In the genomic region with DNA sequence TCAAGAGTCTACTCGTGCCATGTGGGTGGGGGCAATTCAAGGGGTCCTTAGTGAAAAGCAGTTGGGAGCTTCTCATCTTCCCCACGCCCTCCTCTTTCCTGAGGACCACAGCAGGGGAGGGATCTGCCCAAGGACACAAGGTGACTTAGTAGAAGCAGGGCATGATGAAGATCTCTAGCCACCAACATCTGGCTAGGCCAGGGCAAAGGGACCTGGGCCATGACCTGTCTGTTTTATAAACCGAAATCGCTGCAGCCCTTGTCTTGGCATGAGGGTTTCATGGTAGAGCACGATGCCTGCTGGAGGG, we compare ENCODE assay signal across 13 cellular contexts. TPM values are rescaled to one million over a fixed set of nuclear protein-coding genes. Genes with fewer than 3 reads are reported as not detected.
DNase-seq lines count a peak whose midpoint lies in the region; ATAC-seq, FAIRE-seq and TF ChIP-seq lines count a peak whose summit lies in the region.
"Had no signal": no experiment of that assay in that cellular context is flagged by ENCODE, and none has a peak within 500 bp of the region (broad histone marks: within the 10 kb centered on the region; RNA-seq: fewer than 3 reads in every experiment).

No MANE protein-coding gene starts in this region.

- H3K27me3 ChIP-seq in heart left ventricle (peaks cover 0 to 4% (median 0%) of the 10 kb centered on the region in 9 donors), K562 (ENCODE audit: control insufficient read depth in 2 of 2, insufficient read depth in 2 of 2, low read length in 2 of 2) (no peaks in the 10 kb centered on the region), mucosa of stomach (ENCODE audit: control insufficient read depth, insufficient read depth, low read length) (no peaks in the 10 kb centered on the region), upper lobe of right lung (no peaks in the 10 kb centered on the region)

- peaks cover 0 to 3% (median 0%) of the 10 kb centered on the region in 12 donors for H3K9me3 ChIP-seq in heart left ventricle
- H3K9me3 ChIP-seq in K562 (replicated peaks; ENCODE audit: control insufficient read depth, insufficient read depth, low read depth, low read length): no peaks in the 10 kb centered on the region
- no peaks in the 10 kb centered on the region for H3K9me3 ChIP-seq in mucosa of stomach (ENCODE audit: control insufficient read depth, low read length)
- H3K9me3 ChIP-seq in upper lobe of right lung: no peaks in the 10 kb centered on the region

- no peak for TF ChIP-seq POLR2A in heart left ventricle (IDR thresholded peaks at IDR 0.05)
- no peak for TF ChIP-seq POLR2A in K562 (conservative IDR thresholded peaks at IDR 0.05)

- H3K4me2 ChIP-seq in K562 (ENCODE audit: insufficient read depth, low read length): peak overlapping the region; percentile 87

- intact Hi-C loops in heart left ventricle (cut with DNase I): no loop called here
- intact Hi-C loops in cardiac septum (cut with DNase I): no loop called here
- intact Hi-C loops in K562 (cut with micrococcal nuclease): no loop called here
- intact Hi-C loops in upper lobe of right lung (cut with DNase I): no loop called here

- peak overlapping the region; percentile 91 for H3K9ac ChIP-seq in K562 (ENCODE audit: insufficient read depth in 1 of 2, low read depth in 2 of 2, low read length in 2 of 2)
- H3K9ac ChIP-seq in mucosa of stomach (ENCODE audit: low read length): peak overlapping the region; percentile 43

- H3K27ac ChIP-seq in heart left ventricle: peak overlapping the region in 11 of 12 donors; percentile 19 to 88 (median 60)
- peak overlapping the region; percentile 94 for H3K27ac ChIP-seq in K562 (ENCODE audit: extremely low read depth, low read depth, low read length)
- H3K27ac ChIP-seq in upper lobe of right lung: peak overlapping the region; percentile 83

- H3K4me1 ChIP-seq in heart left ventricle (peaks cover 0 to 58% (median 14%) of the 10 kb centered on the region in 12 donors), K562 (replicated peaks in 1 of 2; ENCODE audit: control insufficient read depth in 2 of 2, insufficient read depth in 2 of 2, low read length in 2 of 2) (peaks cover 40 to 55% of the 10 kb centered on the region in 2 experiments), mucosa of stomach (ENCODE audit: control insufficient read depth, insufficient read depth, low read length) (peaks cover 27% of the 10 kb centered on the region), upper lobe of right lung (peaks cover 17% of the 10 kb centered on the region)

- TF ChIP-seq CTCF in heart left ventricle (IDR thresholded peaks at IDR 0.05) (no peak), K562 (IDR thresholded peaks at IDR 0.05 in 2 of 3, conservative IDR thresholded peaks at IDR 0.05 in 1 of 3; ENCODE audit: insufficient read depth in 2 of 3, low read depth in 1 of 3, low read length in 3 of 3) (no peak), upper lobe of right lung (IDR thresholded peaks at IDR 0.05) (no peak)

- TF ChIP-seq RAD21 in K562 (CRISPR knock-in tag; conservative IDR thresholded peaks at IDR 0.05 in 1 of 2, IDR thresholded peaks at IDR 0.05 in 1 of 2): no peak

- no peak overlapping the region for H3K4me3 ChIP-seq in heart left ventricle
- H3K4me3 ChIP-seq in K562: no peak overlapping the region
- no peak overlapping the region for H3K4me3 ChIP-seq in mucosa of stomach (ENCODE audit: low read length)
- H3K4me3 ChIP-seq in upper lobe of right lung: no peak overlapping the region

- no TSS peak for BruUV-seq in K562 (replicated peaks; lab: Mats Ljungman, UMichigan)

- peaks cover 72% of the 10 kb centered on the region for H3K79me2 ChIP-seq in K562 (ENCODE audit: control insufficient read depth, insufficient read depth, low read length)

- CTCF ChIA-PET in K562 (lab: Yijun Ruan, JAX; ENCODE audit: low intra/inter-chr PET ratio): no interaction called here

- no peaks in the 10 kb centered on the region for H3K9me1 ChIP-seq in K562 (ENCODE audit: control insufficient read depth, insufficient read depth, low read length)

- ATAC-seq in heart left ventricle: no peak
- ATAC-seq in K562: no peak
- ATAC-seq in upper lobe of right lung: no peak
- ATAC-seq in GM19023 (IDR thresholded peaks at IDR 0.05; ENCODE audit: unreplicated experiment): no peak
- ATAC-seq in HG02870 (IDR thresholded peaks at IDR 0.05; ENCODE audit: unreplicated experiment): no peak

- no peaks in the 10 kb centered on the region for H4K20me1 ChIP-seq in K562 (replicated peaks; ENCODE audit: control insufficient read depth, insufficient read depth, low read length)

- DNase-seq in heart left ventricle: no peak
- DNase-seq in cardiac septum (ENCODE audit: low spot score): no peak
- no peak for DNase-seq in K562 (ENCODE audit: extremely low read depth in 1 of 4, low spot score in 3 of 4)
- no peak for DNase-seq in upper lobe of right lung
- DNase-seq in AML-193 (lab: John Stamatoyannopoulos, UW): no peak
- DNase-seq: NCI-H1436 treated with DMSO at 0.1 percent for 48 hours had no signal

- no peak for TF ChIP-seq EP300 in K562 (IDR thresholded peaks at IDR 0.05; ENCODE audit: low read length)

- H3K36me3 ChIP-seq in heart left ventricle: peaks cover 0 to 7% (median 0%) of the 10 kb centered on the region in 9 donors
- peaks cover 61% of the 10 kb centered on the region for H3K36me3 ChIP-seq in K562 (ENCODE audit: control insufficient read depth, insufficient read depth, low read length)
- H3K36me3 ChIP-seq in mucosa of stomach (ENCODE audit: control insufficient read depth, insufficient read depth, low read length): no peaks in the 10 kb centered on the region
- no peaks in the 10 kb centered on the region for H3K36me3 ChIP-seq in upper lobe of right lung

- no peak overlapping the region for H2AFZ ChIP-seq in K562 (ENCODE audit: low read depth, low read length)

- WGBS in heart left ventricle, 4 donors: 52 to 74% (median 68%) methylated on average over 3 to 5 of the region's 5 CpGs
- 16% methylated on average over 4 of the region's 5 CpGs for WGBS in K562 (ENCODE audit: insufficient coverage, low coverage, missing lambda C conversion rate)

- in situ Hi-C loops in K562 (cut with MboI): loop anchor here (25.0 kb wide), 1 partner anchor 379 kb away; no protein-coding TSS in a partner anchor

- FAIRE-seq in K562 (lab: Jason Lieb, UNC): no peak
- FAIRE-seq: endometrium, GM19239 had no signal

- POLR2A ChIA-PET in K562 (lab: Yijun Ruan, JAX): interaction anchor here (0.7 to 1.9 kb wide), 7 partner anchors 12 to 619 kb away, joined by 3 to 12 read pairs (median 3); a partner anchor contains a TSS

RNA-seq across cellular contexts. Expression of a gene that starts 5.1 kb away (rescaled TPM):
- 10 to 100 TPM in 5 of 9 donors, 1 to 10 TPM in 4; 7.2 to 41.3 (median 11.2) TPM for total RNA-seq in heart left ventricle
- 10 to 100 TPM in 1 of 2 donors, 1 to 10 TPM in 1; 5.9 to 20.5 TPM for polyA plus RNA-seq in heart left ventricle
- total RNA-seq in cardiac septum: 14.6 TPM
- 99.3 and 369 TPM in 2 replicates for total RNA-seq in K562 (2011; cell fraction: chromatin; rRNA removed; ENCODE audit: low replicate concordance)
- 201 and 212 TPM in 2 replicates for total RNA-seq in K562 (2011; cell fraction: nucleolus; rRNA removed)
- total RNA-seq in K562 (2011; cell fraction: nucleoplasm; rRNA removed): 122 and 126 TPM in 2 replicates
- total RNA-seq in K562 (2014; rRNA removed): 80.2 and 104 TPM in 2 replicates
- total RNA-seq in K562 (2014; rRNA removed; fragmentation: Illumina TruSeq; extraction: Trizol): 28.7 and 44.7 TPM in 2 replicates
- 66.4 and 73.6 TPM in 2 replicates for total RNA-seq in K562 (2015; rRNA removed; fragmentation: Illumina TruSeq; extraction: Trizol)
- 205 and 212 TPM in 2 replicates for total RNA-seq in K562 (2021)
- 44.6 and 133 TPM in 2 replicates for polyA plus RNA-seq in K562 (2011; rRNA removed)
- 69.2 and 84.8 TPM in 2 replicates for polyA plus RNA-seq in K562 (2011; cell fraction: cytosol; rRNA removed)
- 266 and 292 TPM in 2 replicates for polyA plus RNA-seq in K562 (2011; cell fraction: nucleus; rRNA removed)
- polyA plus RNA-seq in K562 (2012): 217 and 238 TPM in 2 replicates
- polyA plus RNA-seq in K562 (2014; fragmentation: Illumina TruSeq; extraction: Trizol): 222 and 260 TPM in 2 replicates
- 10 to 100 TPM in 1 of 2 experiments, 1 to 10 TPM in 1; 2.9 to 18.3 TPM for polyA plus RNA-seq in K562 (2014; fragmentation: Nextera tagmentation; extraction: Ambion mirVana)
- 86.3 and 104 TPM in 2 replicates for polyA plus RNA-seq in K562 (2014; rRNA removed)
- 39.7 and 47.5 TPM in 2 replicates for polyA minus RNA-seq in K562 (2011; rRNA and poly(A)+ RNA removed)
- polyA minus RNA-seq in K562 (2011; cell fraction: cytosol; rRNA and poly(A)+ RNA removed): 94.5 and 147 TPM in 2 replicates
- 96.3 and 128 TPM in 2 replicates for polyA minus RNA-seq in K562 (2011; cell fraction: nucleus; rRNA and poly(A)+ RNA removed)
- 84.9 TPM for total RNA-seq in upper lobe of right lung

RNA-seq across cellular contexts. Expression of a gene that starts 5.9 kb away (rescaled TPM):
- total RNA-seq in heart left ventricle (10 to 100 TPM in 8 of 9 donors, 1 to 10 TPM in 1; 7.1 to 25.4 (median 15.3) TPM), cardiac septum (18.9 TPM), K562 (2014; rRNA removed) (28.2 and 45.3 TPM in 2 replicates), K562 (2014; rRNA removed; fragmentation: Illumina TruSeq; extraction: Trizol) (6.8 and 10.6 TPM in 2 replicates), K562 (2015; rRNA removed; fragmentation: Illumina TruSeq; extraction: Trizol) (21.9 and 22.2 TPM in 2 replicates), K562 (2021) (46.2 and 51.8 TPM in 2 replicates), upper lobe of right lung (33.4 TPM)
- polyA plus RNA-seq in heart left ventricle (10 to 100 TPM; 13.0 to 29.4 TPM), K562 (2011; rRNA removed) (23.4 and 29.9 TPM in 2 replicates), K562 (2014; fragmentation: Illumina TruSeq; extraction: Trizol) (18.6 and 29.3 TPM in 2 replicates), K562 (2014; fragmentation: Nextera tagmentation; extraction: Ambion mirVana) (under 1 TPM; 0.68 to 0.99 TPM), K562 (2014; rRNA removed) (52.9 and 60.0 TPM in 2 replicates)
- total RNA-seq in K562 (2011; cell fraction: chromatin; rRNA removed; ENCODE audit: low replicate concordance): 24.9 and 66.1 TPM in 2 replicates
- 52.9 and 57.4 TPM in 2 replicates for total RNA-seq in K562 (2011; cell fraction: nucleolus; rRNA removed)
- 30.5 and 36.4 TPM in 2 replicates for total RNA-seq in K562 (2011; cell fraction: nucleoplasm; rRNA removed)
- polyA plus RNA-seq in K562 (2011; cell fraction: cytosol; rRNA removed): 34.4 and 69.6 TPM in 2 replicates
- polyA plus RNA-seq in K562 (2011; cell fraction: nucleus; rRNA removed): 90.6 and 112 TPM in 2 replicates
- 32.7 and 39.8 TPM in 2 replicates for polyA plus RNA-seq in K562 (2012)
- 4.2 and 5.7 TPM in 2 replicates for polyA minus RNA-seq in K562 (2011; rRNA and poly(A)+ RNA removed)
- 16.6 and 19.2 TPM in 2 replicates for polyA minus RNA-seq in K562 (2011; cell fraction: cytosol; rRNA and poly(A)+ RNA removed)
- 19.4 and 22.9 TPM in 2 replicates for polyA minus RNA-seq in K562 (2011; cell fraction: nucleus; rRNA and poly(A)+ RNA removed)

RNA-seq across cellular contexts. Expression of a gene that starts 25.5 kb away (rescaled TPM):
- total RNA-seq in heart left ventricle: 10 to 100 TPM; 36.2 to 82.6 (median 48.6) TPM
- 10 to 100 TPM; 66.1 to 72.2 TPM for polyA plus RNA-seq in heart left ventricle
- 53.1 TPM for total RNA-seq in cardiac septum
- total RNA-seq in K562 (2011; cell fraction: chromatin; rRNA removed; ENCODE audit: low replicate concordance): 62.3 and 136 TPM in 2 replicates
- total RNA-seq in K562 (2011; cell fraction: nucleolus; rRNA removed): 135 and 139 TPM in 2 replicates
- total RNA-seq in K562 (2011; cell fraction: nucleoplasm; rRNA removed): 84.9 and 88.7 TPM in 2 replicates
- total RNA-seq in K562 (2014; rRNA removed): 53.3 and 67.6 TPM in 2 replicates
- total RNA-seq in K562 (2014; rRNA removed; fragmentation: Illumina TruSeq; extraction: Trizol): 6.6 and 10.0 TPM in 2 replicates
- total RNA-seq in K562 (2015; rRNA removed; fragmentation: Illumina TruSeq; extraction: Trizol): 27.0 and 32.3 TPM in 2 replicates
- 68.9 and 70.6 TPM in 2 replicates for total RNA-seq in K562 (2021)
- 29.2 and 44.1 TPM in 2 replicates for polyA plus RNA-seq in K562 (2011; rRNA removed)
- 45.6 and 88.5 TPM in 2 replicates for polyA plus RNA-seq in K562 (2011; cell fraction: cytosol; rRNA removed)
- 159 and 221 TPM in 2 replicates for polyA plus RNA-seq in K562 (2011; cell fraction: nucleus; rRNA removed)
- polyA plus RNA-seq in K562 (2012): 47.8 and 77.3 TPM in 2 replicates
- polyA plus RNA-seq in K562 (2014; fragmentation: Illumina TruSeq; extraction: Trizol): 24.2 and 44.9 TPM in 2 replicates
- 1 to 10 TPM in 1 of 2 experiments, under 1 TPM in 1; 0.75 to 1.8 TPM for polyA plus RNA-seq in K562 (2014; fragmentation: Nextera tagmentation; extraction: Ambion mirVana)
- polyA plus RNA-seq in K562 (2014; rRNA removed): 62.9 and 66.7 TPM in 2 replicates
- 7.6 and 13.4 TPM in 2 replicates for polyA minus RNA-seq in K562 (2011; rRNA and poly(A)+ RNA removed)
- 25.1 and 30.7 TPM in 2 replicates for polyA minus RNA-seq in K562 (2011; cell fraction: cytosol; rRNA and poly(A)+ RNA removed)
- polyA minus RNA-seq in K562 (2011; cell fraction: nucleus; rRNA and poly(A)+ RNA removed): 25.2 and 34.2 TPM in 2 replicates
- 42.6 TPM for total RNA-seq in upper lobe of right lung

RNA-seq across cellular contexts. Expression of a gene that starts 43.4 kb away (rescaled TPM):
- not detected for total RNA-seq in heart left ventricle
- polyA plus RNA-seq in heart left ventricle: not detected
- not detected for total RNA-seq in cardiac septum
- not detected in 2 replicates for total RNA-seq in K562 (2011; cell fraction: chromatin; rRNA removed; ENCODE audit: low replicate concordance)
- not detected in 2 replicates for total RNA-seq in K562 (2011; cell fraction: nucleolus; rRNA removed)
- total RNA-seq in K562 (2011; cell fraction: nucleoplasm; rRNA removed): not detected in 2 replicates
- 0.32 TPM in 1 of 2 replicates, not detected in the other for total RNA-seq in K562 (2014; rRNA removed)
- not detected in 2 replicates for total RNA-seq in K562 (2014; rRNA removed; fragmentation: Illumina TruSeq; extraction: Trizol)
- not detected in 2 replicates for total RNA-seq in K562 (2015; rRNA removed; fragmentation: Illumina TruSeq; extraction: Trizol)
- total RNA-seq in K562 (2021): not detected in 2 replicates
- polyA plus RNA-seq in K562 (2011; rRNA removed): 0.12 TPM in 1 of 2 replicates, not detected in the other
- not detected in 2 replicates for polyA plus RNA-seq in K562 (2011; cell fraction: cytosol; rRNA removed)
- not detected in 2 replicates for polyA plus RNA-seq in K562 (2011; cell fraction: nucleus; rRNA removed)
- polyA plus RNA-seq in K562 (2012): not detected in 2 replicates
- not detected in 2 replicates for polyA plus RNA-seq in K562 (2014; fragmentation: Illumina TruSeq; extraction: Trizol)
- not detected for polyA plus RNA-seq in K562 (2014; fragmentation: Nextera tagmentation; extraction: Ambion mirVana)
- not detected in 2 replicates for polyA plus RNA-seq in K562 (2014; rRNA removed)
- polyA minus RNA-seq in K562 (2011; rRNA and poly(A)+ RNA removed): not detected in 2 replicates
- not detected in 2 replicates for polyA minus RNA-seq in K562 (2011; cell fraction: cytosol; rRNA and poly(A)+ RNA removed)
- not detected in 2 replicates for polyA minus RNA-seq in K562 (2011; cell fraction: nucleus; rRNA and poly(A)+ RNA removed)
- not detected for total RNA-seq in upper lobe of right lung
- total RNA-seq: kidney epithelial cell, pulmonary artery endothelial cell had no signal

RNA-seq across cellular contexts. Expression of a gene that starts 51.1 kb away (rescaled TPM):
- total RNA-seq in heart left ventricle: 10 to 100 TPM in 8 of 9 donors, 1 to 10 TPM in 1; 8.3 to 33.3 (median 15.5) TPM
- polyA plus RNA-seq in heart left ventricle: 10 to 100 TPM; 12.2 to 50.6 TPM
- 13.8 TPM for total RNA-seq in cardiac septum
- total RNA-seq in K562 (2011; cell fraction: chromatin; rRNA removed; ENCODE audit: low replicate concordance): 11.1 and 43.4 TPM in 2 replicates
- total RNA-seq in K562 (2011; cell fraction: nucleolus; rRNA removed): 58.4 and 62.9 TPM in 2 replicates
- total RNA-seq in K562 (2011; cell fraction: nucleoplasm; rRNA removed): 27.9 and 31.5 TPM in 2 replicates
- 21.7 and 28.6 TPM in 2 replicates for total RNA-seq in K562 (2014; rRNA removed)
- total RNA-seq in K562 (2014; rRNA removed; fragmentation: Illumina TruSeq; extraction: Trizol): 5.5 and 9.6 TPM in 2 replicates
- 19.7 and 20.7 TPM in 2 replicates for total RNA-seq in K562 (2015; rRNA removed; fragmentation: Illumina TruSeq; extraction: Trizol)
- 30.6 and 31.6 TPM in 2 replicates for total RNA-seq in K562 (2021)
- polyA plus RNA-seq in K562 (2011; rRNA removed): 10.7 and 15.1 TPM in 2 replicates
- polyA plus RNA-seq in K562 (2011; cell fraction: cytosol; rRNA removed): 16.7 and 48.0 TPM in 2 replicates
- 25.2 and 42.1 TPM in 2 replicates for polyA plus RNA-seq in K562 (2011; cell fraction: nucleus; rRNA removed)
- 32.7 and 34.9 TPM in 2 replicates for polyA plus RNA-seq in K562 (2012)
- polyA plus RNA-seq in K562 (2014; fragmentation: Illumina TruSeq; extraction: Trizol): 16.7 and 33.1 TPM in 2 replicates
- 1 to 10 TPM; 5.2 to 6.0 TPM for polyA plus RNA-seq in K562 (2014; fragmentation: Nextera tagmentation; extraction: Ambion mirVana)
- polyA plus RNA-seq in K562 (2014; rRNA removed): 26.2 and 33.4 TPM in 2 replicates
- polyA minus RNA-seq in K562 (2011; rRNA and poly(A)+ RNA removed): 4.8 and 7.1 TPM in 2 replicates
- 14.8 and 15.9 TPM in 2 replicates for polyA minus RNA-seq in K562 (2011; cell fraction: cytosol; rRNA and poly(A)+ RNA removed)
- polyA minus RNA-seq in K562 (2011; cell fraction: nucleus; rRNA and poly(A)+ RNA removed): 13.5 and 16.4 TPM in 2 replicates
- 23.7 TPM for total RNA-seq in upper lobe of right lung
